Comparison of ENCODE assay signal across 1 cellular context in the genomic region with DNA sequence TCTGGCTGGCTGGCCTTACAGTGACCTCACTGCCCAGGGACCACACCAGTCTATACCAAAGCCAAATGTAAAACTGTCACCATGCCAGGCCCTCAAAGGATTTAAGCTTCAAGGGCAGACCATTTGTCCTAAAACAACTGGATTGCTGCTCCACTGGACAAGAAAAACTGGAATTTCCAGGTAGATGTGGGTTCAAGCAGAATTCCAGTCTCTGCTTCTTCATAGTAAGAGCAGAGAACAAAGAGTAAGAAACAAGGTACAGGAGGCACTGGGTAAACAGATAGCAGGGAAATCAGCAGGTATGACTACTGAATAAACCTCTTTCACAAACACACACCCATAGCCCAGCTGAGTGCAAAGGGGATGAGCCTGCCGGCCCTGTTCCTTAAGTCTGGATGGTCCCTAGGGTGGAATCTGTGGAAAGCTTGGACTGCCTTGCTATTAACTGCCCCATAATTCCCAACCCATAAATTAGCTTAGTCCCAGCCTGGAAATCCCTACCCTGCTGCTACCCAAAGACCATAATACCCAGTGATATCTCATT.
TF ChIP-seq lines count a peak whose summit lies in the region.

No MANE protein-coding gene starts in this region.

TF ChIP-seq in HepG2, 621 proteins besides CTCF, POLR2A, EP300 and RAD21:
- no peak for TF ChIP-seq ZNF841 (CRISPR knock-in tag; IDR thresholded peaks at IDR 0.05; ENCODE audit: borderline replicate concordance)
- TF ChIP-seq ZNF609 (CRISPR knock-in tag; IDR thresholded peaks at IDR 0.05; ENCODE audit: borderline replicate concordance), result peak; percentile 18; the same call in 1 of the 2 replicates
- TF ChIP-seq ARID5B (CRISPR knock-in tag; IDR thresholded peaks at IDR 0.05), result peak; percentile 43
- no peak for TF ChIP-seq FOXA1 (IDR thresholded peaks at IDR 0.05)
- TF ChIP-seq FOXA1 (CRISPR knock-in tag; IDR thresholded peaks at IDR 0.05), result peak; percentile 20; the same call in 1 of the 2 replicates
- TF ChIP-seq TFAP4 (IDR thresholded peaks at IDR 0.05; ENCODE audit: borderline replicate concordance, low read depth), result peak; percentile 55; the same call in 1 of the 2 replicates
- TF ChIP-seq ZNF766 (CRISPR knock-in tag; IDR thresholded peaks at IDR 0.05; ENCODE audit: borderline replicate concordance), result peak; percentile 78; the same call in 1 of the 2 replicates
- 0 out of 2 replicates have a peak, but pooled peaks have one; percentile 19 for TF ChIP-seq ZNF503 (CRISPR knock-in tag; IDR thresholded peaks at IDR 0.05)
- no peak for TF ChIP-seq MIER3 (CRISPR knock-in tag; IDR thresholded peaks at IDR 0.05; ENCODE audit: borderline replicate concordance)
- peak; percentile 22; the same call in 1 of the 2 replicates for TF ChIP-seq ZNF263 (CRISPR knock-in tag; IDR thresholded peaks at IDR 0.05)
- TF ChIP-seq CCDC6 (CRISPR knock-in tag; IDR thresholded peaks at IDR 0.05), result no peak
- TF ChIP-seq FOXP4 (CRISPR knock-in tag; IDR thresholded peaks at IDR 0.05), result 0 out of 2 replicates have a peak, but pooled peaks have one; percentile 22
